In genomic region chr11:119175493-119176077, GRCh38 we compare ENCODE assay signal across 15 cellular contexts. TPM values are rescaled to one million over a fixed set of nuclear protein-coding genes. Genes with fewer than 3 reads are reported as not detected.
A peak's percentile ranks its signal among the peaks of the same experiment; 100 is the strongest.
DNase-seq lines count a peak whose midpoint lies in the region; ATAC-seq, FAIRE-seq and TF ChIP-seq lines count a peak whose summit lies in the region.
"Had no signal": no experiment of that assay in that cellular context is flagged by ENCODE, and none has a peak within 500 bp of the region (broad histone marks: within the 10 kb centered on the region; RNA-seq: fewer than 3 reads in every experiment).

No MANE protein-coding gene starts in this region.

- H3K79me2 ChIP-seq in PC-9 (ENCODE audit: low read depth) (no peaks in the 10 kb centered on the region), endothelial cell of umbilical vein (ENCODE audit: control insufficient read depth, insufficient read depth, low read length) (no peaks in the 10 kb centered on the region)

- peak overlapping the region; percentile 29; the same call in 1 of the 2 replicates for H3K4me2 ChIP-seq in PC-9
- no peak overlapping the region for H3K4me2 ChIP-seq in endothelial cell of umbilical vein (ENCODE audit: insufficient read depth, low read length)

- H3K27me3 Mint-ChIP-seq in T-helper 2 cell treated with Interferon-gamma antibody and Interleukin-4, amounts not matched to agents 5 μg/mL and 100 μg/mL, for 36 hours (ENCODE audit: low read depth), result no peaks in the 10 kb centered on the region
- H3K27me3 Mint-ChIP-seq: CD4-positive, CD25-positive, alpha-beta regulatory T cell had no signal

- peak; percentile 60 for DNase-seq in A172 (ENCODE audit: low spot score)
- peak; percentile 62 for DNase-seq in ELR (ENCODE audit: low read depth)
- no peak for DNase-seq in PC-9
- peak; percentile 34 for DNase-seq in endothelial cell of umbilical vein (ENCODE audit: low read depth, low spot score)
- DNase-seq in T-helper 2 cell treated with Interferon-gamma antibody and Interleukin-4, amounts not matched to agents 5 μg/mL and 100 μg/mL, for 36 hours (ENCODE audit: low spot score), result no peak
- DNase-seq in GM10248 (ENCODE audit: extremely low spot score), result no peak
- DNase-seq: activated CD4-positive, alpha-beta T cell treated with anti-CD3 and anti-CD28 coated beads, Interleukin-2, amount 50 U/mL, for 48 hours; CD4-positive, CD25-positive, alpha-beta regulatory T cell; stimulated activated CD4-positive, alpha-beta T cell treated with anti-CD3 and anti-CD28 coated beads, Interleukin-12 subunit alpha, Interleukin-12 subunit beta, amount 100 ng/mL, for 4 hours had no signal

- H3K36me3 ChIP-seq in PC-9 (ENCODE audit: low read depth) (no peaks in the 10 kb centered on the region), endothelial cell of umbilical vein (ENCODE audit: control insufficient read depth in 2 of 2, extremely low read depth in 1 of 2, insufficient read depth in 2 of 2, low read length in 2 of 2) (no peaks in the 10 kb centered on the region)

- H3K4me3 ChIP-seq in PC-9 (no peak overlapping the region), endothelial cell of umbilical vein (replicated peaks in 1 of 3; ENCODE audit: insufficient read depth in 1 of 3, low read depth in 1 of 3, low read length in 3 of 3) (no peak overlapping the region)

- TF ChIP-seq CTCF in PC-9 (conservative IDR thresholded peaks at IDR 0.05), result no peak
- TF ChIP-seq CTCF in endothelial cell of umbilical vein (IDR thresholded peaks at IDR 0.05; ENCODE audit: extremely low read depth in 1 of 2, insufficient read depth in 1 of 2, low read depth in 1 of 2, low read length in 2 of 2), result no peak
- TF ChIP-seq CTCF in GM10248 (IDR thresholded peaks at IDR 0.05; ENCODE audit: control extremely low read depth, extremely low read depth, low read depth, missing control alignments), result no peak

- no TSS peak for BruUV-seq in PC-9 (replicated peaks; lab: Mats Ljungman, UMichigan)
- BruUV-seq in endothelial cell of umbilical vein (replicated peaks; lab: Mats Ljungman, UMichigan), result no TSS peak

- CTCF ChIA-PET in PC-9 (lab: Charles Lee), result interaction anchor here (0.5 to 0.7 kb wide), 2 partner anchors 18 to 31 kb away, joined by 3 to 4 read pairs; partner anchors contain the start of gene CBL
- CTCF ChIA-PET in endothelial cell of umbilical vein (lab: Charles Lee), result no interaction called here
- CTCF ChIA-PET in GM10248 (lab: Yijun Ruan, JAX), result interaction anchor here (2.7 kb wide), 1 partner anchor 21 kb away, joined by 18 read pairs; no protein-coding TSS in a partner anchor

- H3K27ac ChIP-seq in PC-9 (peak overlapping the region; percentile 33), endothelial cell of umbilical vein (ENCODE audit: insufficient read depth, low read depth, low read length) (peak overlapping the region; percentile 43)

- H3F3A ChIP-seq in PC-9 (ENCODE audit: insufficient read depth, low read depth), result peaks cover 13% of the 10 kb centered on the region

- peaks cover 28% of the 10 kb centered on the region for H3K4me1 Mint-ChIP-seq in T-helper 2 cell treated with Interferon-gamma antibody and Interleukin-4, amounts not matched to agents 5 μg/mL and 100 μg/mL, for 36 hours (ENCODE audit: low read depth)

- no peak overlapping the region for H3K27ac Mint-ChIP-seq in T-helper 2 cell treated with Interferon-gamma antibody and Interleukin-4, amounts not matched to agents 5 μg/mL and 100 μg/mL, for 36 hours

- H4K20me1 ChIP-seq in PC-9 (ENCODE audit: insufficient read depth), result no peaks in the 10 kb centered on the region
- no peaks in the 10 kb centered on the region for H4K20me1 ChIP-seq in endothelial cell of umbilical vein (replicated peaks; ENCODE audit: control insufficient read depth, extremely low read depth, insufficient read depth, low read length)

- peaks cover 15% of the 10 kb centered on the region for H3K4me1 ChIP-seq in PC-9 (replicated peaks; ENCODE audit: insufficient read depth)
- H3K4me1 ChIP-seq in endothelial cell of umbilical vein (ENCODE audit: control insufficient read depth, extremely low read depth, insufficient read depth, low read length), result peaks cover 18% of the 10 kb centered on the region

- no peak for TF ChIP-seq POLR2A in endothelial cell of umbilical vein (IDR thresholded peaks at IDR 0.05; ENCODE audit: low read depth, low read length)

- H3K9me2 ChIP-seq in PC-9 (ENCODE audit: insufficient read depth), result no peaks in the 10 kb centered on the region

- intact Hi-C loops in PC-9 (cut with micrococcal nuclease; ENCODE audit: unreplicated experiment), result no loop called here
- intact Hi-C loops in endothelial cell of umbilical vein (cut with micrococcal nuclease), result no loop called here

- peak; percentile 89 for FAIRE-seq in endothelial cell of umbilical vein (lab: Jason Lieb, UNC)
- FAIRE-seq: GM12891, islet of Langerhans had no signal

- no peak for ATAC-seq in GM21576 (IDR thresholded peaks at IDR 0.05; ENCODE audit: unreplicated experiment)
- no peak for ATAC-seq in HG02885 (IDR thresholded peaks at IDR 0.05; ENCODE audit: poor library complexity, unreplicated experiment)

- no peaks in the 10 kb centered on the region for H3K27me3 ChIP-seq in PC-9 (ENCODE audit: insufficient read depth, low read depth)
- H3K27me3 ChIP-seq in endothelial cell of umbilical vein (ENCODE audit: control insufficient read depth in 2 of 2, insufficient read depth in 2 of 2, low read length in 2 of 2), result no peaks in the 10 kb centered on the region

- peaks cover 20% of the 10 kb centered on the region for H3K36me3 Mint-ChIP-seq in T-helper 2 cell treated with Interferon-gamma antibody and Interleukin-4, amounts not matched to agents 5 μg/mL and 100 μg/mL, for 36 hours (ENCODE audit: low read depth)

- POLR2A ChIA-PET in PC-9 (lab: Charles Lee; ENCODE audit: unreplicated experiment) (no interaction called here), endothelial cell of umbilical vein (lab: Charles Lee) (no interaction called here), GM10248 (lab: Yijun Ruan, JAX) (no interaction called here)

- no peak overlapping the region for H3K4me3 Mint-ChIP-seq in T-helper 2 cell treated with Interferon-gamma antibody and Interleukin-4, amounts not matched to agents 5 μg/mL and 100 μg/mL, for 36 hours
- H3K4me3 Mint-ChIP-seq: CD4-positive, CD25-positive, alpha-beta regulatory T cell had no signal

- dilution Hi-C loops in endothelial cell of umbilical vein (cut with MboI; ENCODE audit: extremely low pct_ligation_motif_present, low sequenced_read_pairs), result no loop called here

- no peaks in the 10 kb centered on the region for H3K9me1 ChIP-seq in endothelial cell of umbilical vein (replicated peaks; ENCODE audit: control insufficient read depth, extremely low read depth, insufficient read depth, low read length)

- H2AFZ ChIP-seq in PC-9 (no peak overlapping the region), endothelial cell of umbilical vein (ENCODE audit: low read depth, low read length) (peak overlapping the region; percentile 29)

- H3K9me3 ChIP-seq in PC-9 (ENCODE audit: insufficient read depth, low read depth) (no peaks in the 10 kb centered on the region), endothelial cell of umbilical vein (replicated peaks; ENCODE audit: control insufficient read depth, insufficient read depth, low read length) (no peaks in the 10 kb centered on the region)

- H3K9ac ChIP-seq in endothelial cell of umbilical vein (replicated peaks; ENCODE audit: extremely low read depth, insufficient read depth, low read length), result no peak overlapping the region

- no peaks in the 10 kb centered on the region for H3K9me3 Mint-ChIP-seq in T-helper 2 cell treated with Interferon-gamma antibody and Interleukin-4, amounts not matched to agents 5 μg/mL and 100 μg/mL, for 36 hours
- H3K9me3 Mint-ChIP-seq: CD4-positive, CD25-positive, alpha-beta regulatory T cell had no signal

RNA-seq across cellular contexts. Expression of gene NLRX1, which starts 7.1 kb away (rescaled TPM):
- total RNA-seq in A172 (2014; rRNA removed; shearing (Covaris generic)), result 7.9 and 15.0 TPM in 2 replicates
- total RNA-seq in PC-9 (2021) (18.4 and 22.5 TPM in 2 replicates), endothelial cell of umbilical vein (14.6 and 15.1 TPM in 2 replicates)
- 15.5 and 18.3 TPM in 2 replicates for polyA plus RNA-seq in endothelial cell of umbilical vein
- polyA plus RNA-seq in endothelial cell of umbilical vein (2011; cell fraction: cytosol; rRNA removed), result 7.9 and 9.0 TPM in 2 replicates
- 12.7 and 15.1 TPM in 2 replicates for polyA plus RNA-seq in endothelial cell of umbilical vein (2011; cell fraction: nucleus; rRNA removed)
- polyA plus RNA-seq in endothelial cell of umbilical vein (2012), result 8.3 and 11.6 TPM in 2 replicates
- polyA minus RNA-seq in endothelial cell of umbilical vein, result 15.4 and 18.9 TPM in 2 replicates
- 6.1 TPM for polyA minus RNA-seq in endothelial cell of umbilical vein (2011; cell fraction: cytosol; rRNA and poly(A)+ RNA removed)
- 9.3 and 12.4 TPM in 2 replicates for polyA minus RNA-seq in endothelial cell of umbilical vein (2011; cell fraction: nucleus; rRNA and poly(A)+ RNA removed)

RNA-seq across cellular contexts. Expression of gene NHERF4, which starts 9.7 kb away (rescaled TPM):
- not detected in 2 replicates for total RNA-seq in A172 (2014; rRNA removed; shearing (Covaris generic))
- total RNA-seq in PC-9 (2021), result 0.73 TPM in 1 of 2 replicates, not detected in the other
- total RNA-seq in endothelial cell of umbilical vein, result not detected in 2 replicates
- polyA plus RNA-seq in endothelial cell of umbilical vein, result not detected in 2 replicates
- not detected in 2 replicates for polyA plus RNA-seq in endothelial cell of umbilical vein (2011; cell fraction: cytosol; rRNA removed)
- polyA plus RNA-seq in endothelial cell of umbilical vein (2011; cell fraction: nucleus; rRNA removed), result not detected in 2 replicates
- not detected in 2 replicates for polyA plus RNA-seq in endothelial cell of umbilical vein (2012)
- polyA minus RNA-seq in endothelial cell of umbilical vein, result 0.57 TPM in 1 of 2 replicates, not detected in the other
- not detected for polyA minus RNA-seq in endothelial cell of umbilical vein (2011; cell fraction: cytosol; rRNA and poly(A)+ RNA removed)
- not detected in 2 replicates for polyA minus RNA-seq in endothelial cell of umbilical vein (2011; cell fraction: nucleus; rRNA and poly(A)+ RNA removed)
- total RNA-seq: CD4-positive, CD25-positive, alpha-beta regulatory T cell; SK-MEL-5 had no signal
- polyA plus RNA-seq: CD4-positive, CD25-positive, alpha-beta regulatory T cell; neural cell had no signal

RNA-seq across cellular contexts. Expression of gene ABCG4, which starts 26.7 kb away (rescaled TPM):
- total RNA-seq in A172 (2014; rRNA removed; shearing (Covaris generic)), result 0.05 TPM in 1 of 2 replicates, not detected in the other
- total RNA-seq in PC-9 (2021) (0.11 TPM in 1 of 2 replicates, not detected in the other), endothelial cell of umbilical vein (0.67 and 1.7 TPM in 2 replicates)
- 1.0 TPM in 2 replicates for polyA plus RNA-seq in endothelial cell of umbilical vein
- 0.35 and 0.47 TPM in 2 replicates for polyA plus RNA-seq in endothelial cell of umbilical vein (2011; cell fraction: cytosol; rRNA removed)
- polyA plus RNA-seq in endothelial cell of umbilical vein (2011; cell fraction: nucleus; rRNA removed), result 2.9 and 3.7 TPM in 2 replicates
- polyA plus RNA-seq in endothelial cell of umbilical vein (2012), result 0.64 and 1.2 TPM in 2 replicates
- 1.5 TPM in 2 replicates for polyA minus RNA-seq in endothelial cell of umbilical vein
- not detected for polyA minus RNA-seq in endothelial cell of umbilical vein (2011; cell fraction: cytosol; rRNA and poly(A)+ RNA removed)
- polyA minus RNA-seq in endothelial cell of umbilical vein (2011; cell fraction: nucleus; rRNA and poly(A)+ RNA removed), result 1.3 TPM in 2 replicates
- total RNA-seq: CD4-positive, CD25-positive, alpha-beta regulatory T cell had no signal
- polyA plus RNA-seq: CD4-positive, CD25-positive, alpha-beta regulatory T cell had no signal

RNA-seq across cellular contexts. Expression of gene CBL, which starts 30.6 kb away (rescaled TPM):
- total RNA-seq in A172 (2014; rRNA removed; shearing (Covaris generic)), result 8.1 and 9.7 TPM in 2 replicates
- total RNA-seq in PC-9 (2021) (26.3 and 32.9 TPM in 2 replicates), endothelial cell of umbilical vein (40.1 and 41.5 TPM in 2 replicates)
- polyA plus RNA-seq in endothelial cell of umbilical vein, result 12.5 and 15.5 TPM in 2 replicates
- polyA plus RNA-seq in endothelial cell of umbilical vein (2011; cell fraction: cytosol; rRNA removed), result 15.3 and 16.3 TPM in 2 replicates
- polyA plus RNA-seq in endothelial cell of umbilical vein (2011; cell fraction: nucleus; rRNA removed), result 26.4 and 30.7 TPM in 2 replicates
- polyA plus RNA-seq in endothelial cell of umbilical vein (2012), result 16.8 and 19.8 TPM in 2 replicates
- 31.4 and 34.9 TPM in 2 replicates for polyA minus RNA-seq in endothelial cell of umbilical vein
- polyA minus RNA-seq in endothelial cell of umbilical vein (2011; cell fraction: cytosol; rRNA and poly(A)+ RNA removed), result 7.5 TPM
- polyA minus RNA-seq in endothelial cell of umbilical vein (2011; cell fraction: nucleus; rRNA and poly(A)+ RNA removed), result 19.9 and 29.0 TPM in 2 replicates

RNA-seq across cellular contexts. Expression of gene HINFP, which starts 54.2 kb away (rescaled TPM):
- total RNA-seq in A172 (2014; rRNA removed; shearing (Covaris generic)), result 6.4 and 8.4 TPM in 2 replicates
- total RNA-seq in PC-9 (2021) (34.9 and 35.5 TPM in 2 replicates), endothelial cell of umbilical vein (32.6 and 33.4 TPM in 2 replicates)
- polyA plus RNA-seq in endothelial cell of umbilical vein, result 30.8 and 34.6 TPM in 2 replicates
- polyA plus RNA-seq in endothelial cell of umbilical vein (2011; cell fraction: cytosol; rRNA removed), result 21.0 and 21.9 TPM in 2 replicates
- polyA plus RNA-seq in endothelial cell of umbilical vein (2011; cell fraction: nucleus; rRNA removed), result 102 and 113 TPM in 2 replicates
- polyA plus RNA-seq in endothelial cell of umbilical vein (2012), result 11.6 and 15.8 TPM in 2 replicates
- polyA minus RNA-seq in endothelial cell of umbilical vein, result 39.0 and 42.6 TPM in 2 replicates
- 13.6 TPM for polyA minus RNA-seq in endothelial cell of umbilical vein (2011; cell fraction: cytosol; rRNA and poly(A)+ RNA removed)
- 33.2 and 47.0 TPM in 2 replicates for polyA minus RNA-seq in endothelial cell of umbilical vein (2011; cell fraction: nucleus; rRNA and poly(A)+ RNA removed)

Comparison
In these comparisons a context has a peak if more than half of its experiments do, and no peak if none do; other contexts are left out.
1. DNase-seq: peak in A172 (single experiment), ELR (single experiment) and endothelial cell of umbilical vein (single experiment); none in PC-9 (0 of 2), T-helper 2 cell treated with Interferon-gamma antibody and Interleukin-4, amounts not matched to agents 5 μg/mL and 100 μg/mL, for 36 hours (single experiment) and GM10248 (single experiment).